Comparison of ENCODE assay signal across 10 cellular contexts in genomic region chr7:69430502-69431145, GRCh38.
DNase-seq lines count a peak whose midpoint lies in the region; ATAC-seq and TF ChIP-seq lines count a peak whose summit lies in the region.
"Had no signal": no experiment of that assay in that cellular context is flagged by ENCODE, and none has a peak within 500 bp of the region (broad histone marks: within the 10 kb centered on the region; RNA-seq: fewer than 3 reads in every experiment).

No MANE protein-coding gene starts in this region.

- TF ChIP-seq CTCF in body of pancreas (IDR thresholded peaks at IDR 0.05) (no peak), osteoblast (IDR thresholded peaks at IDR 0.05; ENCODE audit: extremely low read depth, low read depth, low read length) (no peak)

- H2AFZ ChIP-seq in osteoblast (ENCODE audit: low read length), result no peak overlapping the region

- no peaks in the 10 kb centered on the region for H3K36me3 ChIP-seq in body of pancreas (replicated peaks in 1 of 2; ENCODE audit: insufficient read depth in 1 of 2, low read depth in 2 of 2)
- H3K36me3 ChIP-seq in osteoblast (ENCODE audit: insufficient read depth, low read length), result no peaks in the 10 kb centered on the region

- H3K4me2 ChIP-seq in osteoblast (ENCODE audit: insufficient read depth, low read length), result peak overlapping the region; percentile 28

- no peaks in the 10 kb centered on the region for H3K79me2 ChIP-seq in osteoblast (ENCODE audit: insufficient read depth, low read length)

- H3K9me3 ChIP-seq in body of pancreas (no peaks in the 10 kb centered on the region), osteoblast (ENCODE audit: low read depth, low read length) (no peaks in the 10 kb centered on the region)
- H3K9me3 ChIP-seq: Caco-2 had no signal

- ATAC-seq in body of pancreas, result no peak
- ATAC-seq in GM19455 (IDR thresholded peaks at IDR 0.05; ENCODE audit: unreplicated experiment), result no peak
- no peak for ATAC-seq in GM19452 (IDR thresholded peaks at IDR 0.05; ENCODE audit: unreplicated experiment)

- H3K4me1 ChIP-seq in body of pancreas, result no peaks in the 10 kb centered on the region
- no peaks in the 10 kb centered on the region for H3K4me1 ChIP-seq in osteoblast (ENCODE audit: insufficient read depth, low read length)
- H3K4me1 ChIP-seq: Caco-2 had no signal

- DNase-seq in CD1c-positive myeloid dendritic cell (ENCODE audit: extremely low spot score) (peak; percentile 15), MV-4-11 (lab: John Stamatoyannopoulos, UW) (peak; percentile 30), body of pancreas (peak in 3 of 4 donors; percentile 5 to 17 (median 13)), osteoblast (ENCODE audit: insufficient read length, low spot score, missing footprints) (peak; percentile 43), AG20443 (ENCODE audit: low spot score) (no peak), cerebellum (ENCODE audit: low spot score) (no peak)
- DNase-seq: activated effector memory CD4-positive, alpha-beta T cell treated with anti-CD3 and anti-CD28 coated beads, Interleukin-2, amount 50 U/mL, for 16 hours; Caco-2 had no signal

- no peaks in the 10 kb centered on the region for H4K20me1 ChIP-seq in osteoblast (ENCODE audit: insufficient read depth, low read length)

- H3K27me3 ChIP-seq in body of pancreas, result no peaks in the 10 kb centered on the region
- H3K27me3 ChIP-seq in osteoblast (ENCODE audit: insufficient read depth, low read length), result no peaks in the 10 kb centered on the region

- intact Hi-C loops in body of pancreas (cut with DNase I), result no loop called here

- TF ChIP-seq POLR2A in body of pancreas (IDR thresholded peaks at IDR 0.05), result no peak

- WGBS in body of pancreas, 2 donors, result 37 to 45% methylated on average over 15 of the region's 15 CpGs

- H3K4me3 ChIP-seq in body of pancreas, result no peak overlapping the region
- H3K4me3 ChIP-seq in osteoblast (ENCODE audit: insufficient read depth, low read length), result no peak overlapping the region

- H3K27ac ChIP-seq in body of pancreas, result no peak overlapping the region
- no peak overlapping the region for H3K27ac ChIP-seq in osteoblast (ENCODE audit: low read depth, low read length)

Comparison
In these comparisons a context has a peak if more than half of its experiments do, and no peak if none do; other contexts are left out.
1. DNase-seq: peak in CD1c-positive myeloid dendritic cell (single experiment), MV-4-11 (single experiment), body of pancreas (3 of 4) and osteoblast (single experiment); none in AG20443 (single experiment) and cerebellum (single experiment).